ENCODE assay signal across 8 cellular contexts in the genomic region with DNA sequence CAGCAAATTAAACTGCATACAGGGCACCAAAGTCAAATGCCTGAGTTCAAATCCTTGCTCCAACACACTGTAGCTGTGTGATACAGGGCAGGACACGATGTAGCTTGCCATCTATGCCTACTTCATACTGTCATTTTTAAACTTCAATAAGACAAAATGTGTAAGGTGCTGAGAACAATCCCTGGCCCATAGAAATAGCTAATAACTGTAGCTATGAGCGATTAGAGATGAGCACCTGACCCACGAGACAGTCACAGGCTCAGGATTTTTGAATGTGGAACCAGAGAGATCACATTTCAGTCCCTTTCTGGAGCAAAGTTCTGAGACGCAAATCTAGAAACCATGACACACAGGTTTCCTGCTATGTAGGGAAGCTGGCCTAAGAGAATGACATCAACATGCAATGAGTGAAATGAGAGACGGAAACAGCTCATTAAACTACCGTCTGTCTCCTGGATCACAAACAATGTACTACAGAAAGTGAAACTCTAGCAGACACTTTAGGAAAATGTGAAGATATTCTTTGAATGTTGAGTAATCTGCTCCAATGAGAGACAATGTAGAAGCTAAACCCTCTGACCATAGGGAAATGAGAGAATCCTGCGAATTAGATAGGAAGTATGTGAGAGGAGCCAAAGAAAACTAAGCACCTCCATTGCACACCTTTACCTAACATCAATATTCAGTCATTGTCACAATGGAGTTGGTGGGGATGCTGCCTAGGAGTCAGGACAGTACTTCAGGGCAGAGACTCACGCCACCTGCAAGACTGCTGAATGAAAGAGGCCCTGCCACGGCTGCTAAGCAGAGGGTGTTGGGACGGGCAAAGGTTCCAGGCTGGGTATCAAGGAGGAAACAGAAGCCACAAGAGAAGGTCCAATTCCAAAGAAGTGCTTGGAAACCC. TPM values are rescaled to one million over a fixed set of nuclear protein-coding genes. Genes with fewer than 3 reads are reported as not detected.
A peak's percentile ranks its signal among the peaks of the same experiment; 100 is the strongest.
DNase-seq lines count a peak whose midpoint lies in the region; ATAC-seq and TF ChIP-seq lines count a peak whose summit lies in the region.

No MANE protein-coding gene starts in this region.

- H3K9me3 Mint-ChIP-seq in endodermal cell, result peaks cover 5% of the 10 kb centered on the region

- no peaks in the 10 kb centered on the region for H3K27me3 Mint-ChIP-seq in endodermal cell (ENCODE audit: insufficient read depth)

- H3K4me3 ChIP-seq in endodermal cell (ENCODE audit: low read length) (no peak overlapping the region), thyroid gland (replicated peaks in 1 of 3) (no peak overlapping the region)

- H3K27me3 ChIP-seq in endodermal cell (ENCODE audit: control insufficient read depth, insufficient read depth, low read length, poor library complexity, severe bottlenecking) (no peaks in the 10 kb centered on the region), thyroid gland (no peaks in the 10 kb centered on the region)

- ATAC-seq in GM18502 (IDR thresholded peaks at IDR 0.05; ENCODE audit: poor library complexity, unreplicated experiment) (peak; percentile 79), GM21576 (IDR thresholded peaks at IDR 0.05; ENCODE audit: unreplicated experiment) (peak; percentile 78), esophagus mucosa (no peak)

- TF ChIP-seq POLR2A in thyroid gland (IDR thresholded peaks at IDR 0.05), result no peak

- H3K4me3 Mint-ChIP-seq in endodermal cell, result no peak overlapping the region

- H3K4me1 ChIP-seq in endodermal cell (ENCODE audit: control insufficient read depth, insufficient read depth, low read length), result no peaks in the 10 kb centered on the region
- H3K4me1 ChIP-seq in thyroid gland, result no peaks in the 10 kb centered on the region

- DNase-seq in KG1 (lab: John Stamatoyannopoulos, UW), result peak; percentile 28
- no peak for DNase-seq in endodermal cell
- no peak for DNase-seq in effector CD4-positive, alpha-beta T cell
- DNase-seq in thyroid gland, result no peak
- DNase-seq in putamen (ENCODE audit: low spot score), result no peak

- H3K27ac ChIP-seq in endodermal cell (ENCODE audit: low read depth, low read length) (no peak overlapping the region), thyroid gland (no peak overlapping the region)

- no peak overlapping the region for H3K9ac ChIP-seq in endodermal cell (ENCODE audit: extremely low read depth, low read length, poor library complexity, severe bottlenecking)

- WGBS in endodermal cell (ENCODE audit: insufficient coverage in 1 of 2, insufficient read length in 1 of 2), 2 experiments, result 91 to 94% methylated on average over 8 to 10 of the region's 10 CpGs
- WGBS in thyroid gland, 2 donors, result 73 to 86% methylated on average over 10 of the region's 10 CpGs

- H3K36me3 ChIP-seq in endodermal cell (ENCODE audit: control insufficient read depth, insufficient read depth, low read length), result no peaks in the 10 kb centered on the region
- no peaks in the 10 kb centered on the region for H3K36me3 ChIP-seq in thyroid gland

- H3K27ac Mint-ChIP-seq in endodermal cell, result peak overlapping the region; percentile 11

- H3K4me1 Mint-ChIP-seq in endodermal cell, result peaks cover 4% of the 10 kb centered on the region

- intact Hi-C loops in thyroid gland (cut with DNase I), result no loop called here

- H3K9me3 ChIP-seq in endodermal cell (ENCODE audit: control insufficient read depth, low read length) (peaks cover 3% of the 10 kb centered on the region), thyroid gland (no peaks in the 10 kb centered on the region)

- H3K36me3 Mint-ChIP-seq in endodermal cell (ENCODE audit: low read depth), result peaks cover 50% of the 10 kb centered on the region

- TF ChIP-seq CTCF in endodermal cell (conservative IDR thresholded peaks at IDR 0.05) (no peak), thyroid gland (IDR thresholded peaks at IDR 0.05) (no peak)

RNA-seq across cellular contexts. Expression of a gene that starts 25.5 kb away (rescaled TPM):
- total RNA-seq in endodermal cell (10 to 100 TPM; 47.7 to 48.4 TPM), esophagus mucosa (2.9 TPM), thyroid gland (1 to 10 TPM; 1.3 to 2.6 (median 2.5) TPM)
- 19.4 TPM for polyA plus RNA-seq in endodermal cell (2013, experiment 1 of 2)
- polyA plus RNA-seq in endodermal cell (2013, experiment 2 of 2), result 15.0 TPM

Comparison
In these comparisons a context has a peak if more than half of its experiments do, and no peak if none do; other contexts are left out.
1. RNA of a gene that starts 25.5 kb away (total RNA-seq): 47.7 to 48.4 TPM in endodermal cell; 2.9 TPM in esophagus mucosa (single experiment) and 1.3 to 2.6 TPM in thyroid gland; every median in the first group is over 10 times any median in the second.